ENCODE assay signal across 8 cellular contexts in genomic region chr2:17539596-17539992, GRCh38. TPM values are rescaled to one million over a fixed set of nuclear protein-coding genes. Genes with fewer than 3 reads are reported as not detected.
DNase-seq lines count a peak whose midpoint lies in the region; ATAC-seq and TF ChIP-seq lines count a peak whose summit lies in the region.

No MANE protein-coding gene starts in this region.

- peak; percentile 54 for DNase-seq in G401 (ENCODE audit: low spot score)
- peak in 4 of 5 donors; percentile 33 to 55 (median 44) for DNase-seq in heart left ventricle
- peak; percentile 33 to 61 for DNase-seq in trophoblast cell
- no peak for DNase-seq in stimulated activated naive CD8-positive, alpha-beta T cell treated with anti-CD3 and anti-CD28 coated beads, Interleukin-15, Interleukin-2, amounts not matched to agents 100 U/mL and 50 U/mL, for 24 hours
- no peak for DNase-seq in activated effector memory CD4-positive, alpha-beta T cell treated with anti-CD3 and anti-CD28 coated beads, Interleukin-2, amount 50 U/mL, for 16 hours

- WGBS in heart left ventricle, 4 donors, result 2 to 4% (median 3%) methylated on average over 4 to 8 of the region's 8 CpGs
- no CpG with 5 or more reads among the region's 8 CpGs for WGBS in trophoblast cell (ENCODE audit: extremely low coverage, insufficient coverage, insufficient read length)

- H3K4me1 ChIP-seq in heart left ventricle (peaks cover 0 to 13% (median 2%) of the 10 kb centered on the region in 12 donors), trophoblast cell (ENCODE audit: control insufficient read depth in 1 of 2, insufficient read depth in 2 of 2, low read length in 2 of 2) (peaks cover 4 to 11% of the 10 kb centered on the region in 2 experiments)

- no peak overlapping the region for H2BK5ac ChIP-seq in trophoblast cell (ENCODE audit: low read depth, low read length, poor library complexity)

- H2BK120ac ChIP-seq in trophoblast cell (ENCODE audit: insufficient read depth, low read length, poor library complexity), result no peak overlapping the region

- H3K9ac ChIP-seq in trophoblast cell (ENCODE audit: low read length), result peak overlapping the region; percentile 0

- intact Hi-C loops in heart left ventricle (cut with DNase I), result loop anchor here in 3 of 10 donors (2.0 kb wide), 3 partner anchors 21 to 107 kb away; partner anchors contain the start of gene RAD51AP2 (in 1 of the 3)

- peak overlapping the region; percentile 90 for H4K8ac ChIP-seq in trophoblast cell (ENCODE audit: low read depth, low read length)

- no peak for TF ChIP-seq POLR2A in heart left ventricle (IDR thresholded peaks at IDR 0.05)

- H4K91ac ChIP-seq in trophoblast cell (ENCODE audit: low read depth, low read length), result no peak overlapping the region

- H2AFZ ChIP-seq in trophoblast cell (ENCODE audit: insufficient read depth, low read length, poor library complexity), result peak overlapping the region; percentile 42

- ATAC-seq in SK-N-SH treated with all-trans-retinoic acid at 6 μM for 48 hours (peak; percentile 13), heart left ventricle (peak; percentile 56 to 68 (median 62)), HG03159 (IDR thresholded peaks at IDR 0.05; ENCODE audit: unreplicated experiment) (no peak), GM19395 (IDR thresholded peaks at IDR 0.05; ENCODE audit: unreplicated experiment) (no peak)
- no peak for ATAC-seq in stimulated activated naive CD8-positive, alpha-beta T cell treated with anti-CD3 and anti-CD28 coated beads, Interleukin-15, Interleukin-2, amounts not matched to agents 100 U/mL and 50 U/mL, for 24 hours

- H3K4me2 ChIP-seq in trophoblast cell (ENCODE audit: low read length), result peak overlapping the region; percentile 99

- H3K27me3 ChIP-seq in heart left ventricle (peaks cover 0 to 74% (median 26%) of the 10 kb centered on the region in 9 donors), trophoblast cell (ENCODE audit: insufficient read depth, low read length) (no peaks in the 10 kb centered on the region)

- H2BK12ac ChIP-seq in trophoblast cell (ENCODE audit: low read length), result no peak overlapping the region

- H4K12ac ChIP-seq in trophoblast cell (ENCODE audit: low read depth, low read length), result peak overlapping the region; percentile 94

- no peak overlapping the region for H2AK5ac ChIP-seq in trophoblast cell (ENCODE audit: low read length)

- H3K18ac ChIP-seq in trophoblast cell (ENCODE audit: low read length), result no peak overlapping the region

- H3K36me3 ChIP-seq in heart left ventricle (no peaks in the 10 kb centered on the region), trophoblast cell (ENCODE audit: control insufficient read depth in 1 of 2, insufficient read depth in 2 of 2, low read length in 2 of 2) (no peaks in the 10 kb centered on the region)

- H3K27ac ChIP-seq in heart left ventricle (peak overlapping the region; percentile 68 to 93 (median 83)), trophoblast cell (ENCODE audit: low read depth, low read length) (peak overlapping the region; percentile 46)

- H3K4ac ChIP-seq in trophoblast cell (ENCODE audit: low read depth, low read length), result no peak overlapping the region

- no peak overlapping the region for H3K14ac ChIP-seq in trophoblast cell (ENCODE audit: low read length)

- H3K79me2 ChIP-seq in trophoblast cell (ENCODE audit: control insufficient read depth, insufficient read depth, low read length, poor library complexity), result peaks cover 2% of the 10 kb centered on the region

- H3K9me3 ChIP-seq in heart left ventricle, result no peaks in the 10 kb centered on the region
- H3K9me3 ChIP-seq in trophoblast cell (ENCODE audit: insufficient read depth, low read depth, low read length), result no peaks in the 10 kb centered on the region

- H3K23ac ChIP-seq in trophoblast cell (ENCODE audit: low read length), result no peak overlapping the region

- no peak for TF ChIP-seq CTCF in heart left ventricle (IDR thresholded peaks at IDR 0.05)

- H3K79me1 ChIP-seq in trophoblast cell (ENCODE audit: low read length), result no peaks in the 10 kb centered on the region

- peak overlapping the region; percentile 42 to 72 (median 57) for H3K4me3 ChIP-seq in heart left ventricle
- peak overlapping the region; percentile 70 for H3K4me3 ChIP-seq in trophoblast cell (ENCODE audit: low read depth, low read length)

- in situ Hi-C loops in G401 (cut with HindIII; ENCODE audit: low sequenced_read_pairs), result no loop called here

TF ChIP-seq in SK-N-SH treated with all-trans-retinoic acid at 6 μM for 48 hours, 23 proteins besides CTCF, POLR2A, EP300 and RAD21:
- TF ChIP-seq ARNTL (CRISPR knock-in tag; IDR thresholded peaks at IDR 0.05; ENCODE audit: borderline replicate concordance, low read depth) (no peak), TSHZ2 (CRISPR knock-in tag; IDR thresholded peaks at IDR 0.05) (no peak)

RNA-seq across cellular contexts. Expression of gene VSNL1, which starts 0.9 kb away (rescaled TPM):
- not detected in 2 replicates for total RNA-seq in G401 (2014; rRNA removed; shearing (Covaris generic))
- total RNA-seq in heart left ventricle, result 10 to 100 TPM in 8 of 9 donors, 1 to 10 TPM in 1; 2.6 to 26.3 (median 19.6) TPM
- polyA plus RNA-seq in heart left ventricle, result 1 to 10 TPM; 8.3 to 8.5 TPM
- 0.25 TPM in 2 replicates for polyA plus RNA-seq in trophoblast cell (2013)

RNA-seq across cellular contexts. Expression of gene RAD51AP2, which starts 21.4 kb away (rescaled TPM):
- total RNA-seq in G401 (2014; rRNA removed; shearing (Covaris generic)), result not detected in 2 replicates
- total RNA-seq in heart left ventricle, result under 1 TPM in 8 of 9 donors, not detected in 1; 0.07 to 0.19 (median 0.16) TPM
- under 1 TPM in 1 of 2 donors, not detected in 1; 0.08 TPM for polyA plus RNA-seq in heart left ventricle
- 0.03 and 0.05 TPM in 2 replicates for polyA plus RNA-seq in trophoblast cell (2013)

Comparison
In these comparisons a context has a peak if more than half of its experiments do, and no peak if none do; other contexts are left out.
1. DNase-seq: peak in G401 (single experiment), heart left ventricle (4 of 5) and trophoblast cell (2 of 2); none in stimulated activated naive CD8-positive, alpha-beta T cell treated with anti-CD3 and anti-CD28 coated beads, Interleukin-15, Interleukin-2, amounts not matched to agents 100 U/mL and 50 U/mL, for 24 hours (single experiment) and activated effector memory CD4-positive, alpha-beta T cell treated with anti-CD3 and anti-CD28 coated beads, Interleukin-2, amount 50 U/mL, for 16 hours (single experiment).
2. ATAC-seq: peak in SK-N-SH treated with all-trans-retinoic acid at 6 μM for 48 hours (single experiment) and heart left ventricle (4 of 4); none in HG03159 (single experiment), stimulated activated naive CD8-positive, alpha-beta T cell treated with anti-CD3 and anti-CD28 coated beads, Interleukin-15, Interleukin-2, amounts not matched to agents 100 U/mL and 50 U/mL, for 24 hours (single experiment) and GM19395 (single experiment).